Comparison of ENCODE assay signal across 13 cellular contexts in the genomic region with DNA sequence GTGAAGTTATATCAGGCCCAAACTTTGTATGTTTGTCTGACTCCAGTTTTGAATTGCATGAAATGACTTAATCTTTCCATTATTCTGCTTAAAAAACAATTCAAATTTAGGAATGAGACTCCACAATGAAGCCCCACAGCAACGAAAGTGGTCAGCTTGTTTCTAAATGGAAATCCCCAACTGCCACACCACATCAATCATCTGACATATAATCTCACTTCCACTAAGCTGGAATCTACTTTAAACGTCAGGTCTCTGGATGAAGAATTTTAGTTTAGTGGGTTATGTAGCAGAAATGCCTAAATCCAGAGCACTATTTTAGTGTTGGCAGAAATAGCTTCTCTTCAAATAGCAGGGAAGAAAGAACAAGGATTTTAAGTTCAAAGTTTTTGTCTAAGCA. TPM values are rescaled to one million over a fixed set of nuclear protein-coding genes. Genes with fewer than 3 reads are reported as not detected.
DNase-seq lines count a peak whose midpoint lies in the region; ATAC-seq and TF ChIP-seq lines count a peak whose summit lies in the region.
"Had no signal": no experiment of that assay in that cellular context is flagged by ENCODE, and none has a peak within 500 bp of the region (broad histone marks: within the 10 kb centered on the region; RNA-seq: fewer than 3 reads in every experiment).

No MANE protein-coding gene starts in this region.

- in situ Hi-C loops in GM13976 (cut with MboI; ENCODE audit: low sequenced_read_pairs, unreplicated experiment) = no loop called here

- H3K4me3 Mint-ChIP-seq in T-cell (peak overlapping the region in 2 of 3 donors; percentile 95), mesothelial cell of epicardium (peak overlapping the region; percentile 91)

- peak overlapping the region; percentile 87 for H3K4me3 ChIP-seq in ACC112 (ENCODE audit: low read depth, low read length)

- H3K36me3 ChIP-seq in ACC112 (ENCODE audit: insufficient read depth, low read length) = no peaks in the 10 kb centered on the region
- H3K36me3 ChIP-seq: vagina had no signal

- CTCF ChIA-PET in T-cell (lab: Charles Lee) = no interaction called here

- H3K4me1 ChIP-seq in ACC112 (ENCODE audit: control insufficient read depth, insufficient read depth, low read length, unreplicated experiment) = peaks cover 31% of the 10 kb centered on the region

- peaks cover 13 to 21% (median 21%) of the 10 kb centered on the region in 3 donors for H3K4me1 Mint-ChIP-seq in T-cell
- H3K4me1 Mint-ChIP-seq in mesothelial cell of epicardium = peaks cover 12% of the 10 kb centered on the region

- TF ChIP-seq CTCF in GM13976 (IDR thresholded peaks at IDR 0.05; ENCODE audit: borderline replicate concordance, control extremely low read depth, extremely low read depth, insufficient read depth, missing control alignments) (no peak), mesothelial cell of epicardium (IDR thresholded peaks at IDR 0.05; ENCODE audit: unreplicated experiment) (no peak), omental fat pad (IDR thresholded peaks at IDR 0.05) (no peak)

- H3K9me3 Mint-ChIP-seq in T-cell (no peaks in the 10 kb centered on the region), mesothelial cell of epicardium (no peaks in the 10 kb centered on the region)

- no peak overlapping the region for H3K27ac ChIP-seq in ACC112 (ENCODE audit: low read depth, low read length)

- DNase-seq in GM13976 (ENCODE audit: low spot score) (peak; percentile 30), T-cell (no peak), mesothelial cell of epicardium (ENCODE audit: low spot score in 2 of 2, unreplicated experiment in 2 of 2) (no peak), sciatic nerve (ENCODE audit: low spot score) (no peak), omental fat pad (ENCODE audit: low spot score) (no peak), NCI-H2227 (lab: John Stamatoyannopoulos, UW; ENCODE audit: unreplicated experiment) (no peak)
- DNase-seq: central memory CD4-positive, alpha-beta T cell; HCEC 1CT; NCI-H2029; stimulated activated CD4-positive, alpha-beta T cell treated with anti-CD3 and anti-CD28 coated beads, Interleukin-4, amount 100 ng/mL, for 24 hours had no signal

- H3K27ac Mint-ChIP-seq in T-cell (no peak overlapping the region), mesothelial cell of epicardium (peak overlapping the region; percentile 99)

- H3K27me3 Mint-ChIP-seq in T-cell (no peaks in the 10 kb centered on the region), mesothelial cell of epicardium (ENCODE audit: low read depth) (no peaks in the 10 kb centered on the region)

- no peak overlapping the region for H2AFZ ChIP-seq in ACC112 (ENCODE audit: low read length, unreplicated experiment)

- intact Hi-C loops in sciatic nerve (cut with DNase I) = no loop called here

- POLR2A ChIA-PET in T-cell (lab: Charles Lee) = no interaction called here

- H3K79me2 ChIP-seq in ACC112 (ENCODE audit: control insufficient read depth, insufficient read depth, low read length, unreplicated experiment) = peaks cover 30% of the 10 kb centered on the region

- H3K36me3 Mint-ChIP-seq in T-cell = no peaks in the 10 kb centered on the region
- no peaks in the 10 kb centered on the region for H3K36me3 Mint-ChIP-seq in mesothelial cell of epicardium

- ATAC-seq in T-cell (replicated peaks in 1 of 4) = no peak
- no peak for ATAC-seq in HG02973 (IDR thresholded peaks at IDR 0.05; ENCODE audit: unreplicated experiment)
- no peak for ATAC-seq in sciatic nerve
- ATAC-seq in omental fat pad (ENCODE audit: low FRiP score) = no peak

- H3K27me3 ChIP-seq in ACC112 (ENCODE audit: insufficient read depth, low read length) = no peaks in the 10 kb centered on the region
- H3K27me3 ChIP-seq: vagina had no signal

RNA-seq across cellular contexts. Expression of a gene that starts 1.8 kb away (rescaled TPM):
- 10 to 100 TPM in 4 of 5 donors, 1 to 10 TPM in 1; 6.7 to 13.4 (median 12.1) TPM for total RNA-seq in T-cell
- total RNA-seq in mesothelial cell of epicardium = 22.2 to 23.2 TPM (median 22.3 TPM) in 3 replicates
- total RNA-seq in sciatic nerve = 92.9 TPM
- total RNA-seq in omental fat pad = 10 to 100 TPM; 33.2 to 64.1 (median 43.7) TPM
